In genomic region chr10:79184649-79185048, GRCh38 we compare ENCODE assay signal across 13 cellular contexts.
DNase-seq lines count a peak whose midpoint lies in the region; ATAC-seq, FAIRE-seq and TF ChIP-seq lines count a peak whose summit lies in the region.
"Had no signal": no experiment of that assay in that cellular context is flagged by ENCODE, and none has a peak within 500 bp of the region (broad histone marks: within the 10 kb centered on the region; RNA-seq: fewer than 3 reads in every experiment).

No MANE protein-coding gene starts in this region.

- peaks cover 57% of the 10 kb centered on the region for H3K4me1 Mint-ChIP-seq in glutamatergic neuron (ENCODE audit: low read depth, unreplicated experiment)
- peaks cover 0 to 4% (median 2%) of the 10 kb centered on the region in 4 donors for H3K4me1 Mint-ChIP-seq in CD4-positive, alpha-beta memory T cell

- H3K27me3 ChIP-seq in BLaER1, result no peaks in the 10 kb centered on the region
- no peaks in the 10 kb centered on the region for H3K27me3 ChIP-seq in Panc1 (ENCODE audit: control insufficient read depth, insufficient read depth, low read length)
- no peaks in the 10 kb centered on the region for H3K27me3 ChIP-seq in pancreas
- H3K27me3 ChIP-seq in CD4-positive, alpha-beta memory T cell (ENCODE audit: insufficient read depth, low read length), result no peaks in the 10 kb centered on the region

- H3K36me3 ChIP-seq in BLaER1, result peaks cover 77% of the 10 kb centered on the region
- H3K36me3 ChIP-seq in Panc1 (ENCODE audit: control insufficient read depth, insufficient read depth, low read length), result no peaks in the 10 kb centered on the region
- no peaks in the 10 kb centered on the region for H3K36me3 ChIP-seq in pancreas
- no peaks in the 10 kb centered on the region for H3K36me3 ChIP-seq in CD4-positive, alpha-beta memory T cell (ENCODE audit: insufficient read depth, low read length)

- H3K4me3 ChIP-seq in BLaER1, result no peak overlapping the region
- no peak overlapping the region for H3K4me3 ChIP-seq in Panc1 (ENCODE audit: low read depth in 2 of 2, low read length in 2 of 2)
- no peak overlapping the region for H3K4me3 ChIP-seq in pancreas
- no peak overlapping the region for H3K4me3 ChIP-seq in CD4-positive, alpha-beta memory T cell (ENCODE audit: low read length in 2 of 2)
- H3K4me3 ChIP-seq: psoas muscle had no signal

- peaks cover 14% of the 10 kb centered on the region for H3K27me3 Mint-ChIP-seq in glutamatergic neuron (ENCODE audit: unreplicated experiment)
- no peaks in the 10 kb centered on the region for H3K27me3 Mint-ChIP-seq in CD4-positive, alpha-beta memory T cell

- H4K20me1 ChIP-seq in BLaER1, result peaks cover 100% of the 10 kb centered on the region

- 70 to 77% methylated on average over 6 of the region's 6 CpGs for WGBS in pancreas, 2 donors

- no peak for DNase-seq in Panc1 (ENCODE audit: low read depth, low spot score)
- DNase-seq in glutamatergic neuron, result no peak
- DNase-seq in pancreas, result no peak
- DNase-seq in CD1c-positive myeloid dendritic cell (ENCODE audit: extremely low spot score), result no peak
- no peak for DNase-seq in GM19238 (ENCODE audit: insufficient read length, low spot score)
- DNase-seq in sciatic nerve (ENCODE audit: low spot score), result no peak
- no peak for DNase-seq in CD4-positive, alpha-beta memory T cell
- DNase-seq: activated CD4-positive, alpha-beta T cell treated with anti-CD3 and anti-CD28 coated beads for 1 hour; NCI-H526; psoas muscle had no signal

- peak overlapping the region; percentile 98 for H3K4me2 ChIP-seq in BLaER1

- H3K9ac ChIP-seq in BLaER1, result no peak overlapping the region

- in situ Hi-C loops in Panc1 (cut with HindIII; ENCODE audit: low pct_unique_long_range_greater_than_20kb, low sequenced_read_pairs), result no loop called here

- FAIRE-seq in pancreas (lab: Jason Lieb, UNC), result no peak
- FAIRE-seq: bronchial epithelial cell had no signal

- no peak overlapping the region for H3K27ac ChIP-seq in BLaER1
- H3K27ac ChIP-seq in Panc1 (ENCODE audit: low read length), result peak overlapping the region; percentile 2; the same call in 1 of the 2 replicates
- peak overlapping the region; percentile 41 to 68 (median 60) for H3K27ac ChIP-seq in pancreas
- no peak overlapping the region for H3K27ac ChIP-seq in CD4-positive, alpha-beta memory T cell (ENCODE audit: low read depth, low read length)
- H3K27ac ChIP-seq: psoas muscle had no signal

- no peaks in the 10 kb centered on the region for H3K36me3 Mint-ChIP-seq in glutamatergic neuron (ENCODE audit: unreplicated experiment)
- H3K36me3 Mint-ChIP-seq in CD4-positive, alpha-beta memory T cell, result peaks cover 3 to 5% of the 10 kb centered on the region in 2 donors

- TF ChIP-seq CTCF in Panc1 (IDR thresholded peaks at IDR 0.05) (no peak), glutamatergic neuron (IDR thresholded peaks at IDR 0.05; ENCODE audit: partially characterized antibody, unreplicated experiment) (no peak), pancreas (IDR thresholded peaks at IDR 0.05) (no peak)

- no TSS peak for BruUV-seq in Panc1 (replicated peaks; lab: Mats Ljungman, UMichigan)

- CTCF ChIA-PET in Panc1 (lab: Charles Lee), result interaction anchor here (0.7 kb wide), 1 partner anchor 80 kb away, joined by 3 read pairs; no protein-coding TSS in a partner anchor
- CTCF ChIA-PET in CD4-positive, alpha-beta memory T cell (lab: Charles Lee; ENCODE audit: partially characterized antibody), result interaction anchor here (1.1 kb wide), 1 partner anchor 11 kb away, joined by 3 read pairs; no protein-coding TSS in a partner anchor

- peak overlapping the region; percentile 69 for H3K27ac Mint-ChIP-seq in glutamatergic neuron (ENCODE audit: unreplicated experiment)
- H3K27ac Mint-ChIP-seq in CD4-positive, alpha-beta memory T cell, result peak overlapping the region in 1 of 7 donors; percentile 52
- H3K27ac Mint-ChIP-seq: activated T-helper 1 cell treated with anti-CD3 and anti-CD28 coated beads, Interleukin-12 subunit alpha, Interleukin-12 subunit beta, Interleukin-2, Interleukin-4 antibody, amounts not matched to agents 30 ng/mL and 10 ng/mL and 1 ng/mL, durations not matched to agents 14 hours and 24 hours and 36 hours had no signal

- H3K9me3 Mint-ChIP-seq in glutamatergic neuron (ENCODE audit: unreplicated experiment), result peaks cover 24% of the 10 kb centered on the region
- no peaks in the 10 kb centered on the region for H3K9me3 Mint-ChIP-seq in CD4-positive, alpha-beta memory T cell
- H3K9me3 Mint-ChIP-seq: activated T-helper 1 cell treated with anti-CD3 and anti-CD28 coated beads, Interleukin-12 subunit alpha, Interleukin-12 subunit beta, Interleukin-2, Interleukin-4 antibody, amounts not matched to agents 30 ng/mL and 10 ng/mL and 1 ng/mL, durations not matched to agents 14 hours and 24 hours and 36 hours had no signal

- no peak overlapping the region for H3K4me3 Mint-ChIP-seq in glutamatergic neuron (ENCODE audit: unreplicated experiment)
- no peak overlapping the region for H3K4me3 Mint-ChIP-seq in CD4-positive, alpha-beta memory T cell
- H3K4me3 Mint-ChIP-seq: activated T-helper 1 cell treated with anti-CD3 and anti-CD28 coated beads, Interleukin-12 subunit alpha, Interleukin-12 subunit beta, Interleukin-2, Interleukin-4 antibody, amounts not matched to agents 30 ng/mL and 10 ng/mL and 1 ng/mL, durations not matched to agents 14 hours and 24 hours and 36 hours had no signal

- POLR2A ChIA-PET in Panc1 (lab: Charles Lee), result no interaction called here
- POLR2A ChIA-PET in CD4-positive, alpha-beta memory T cell (lab: Charles Lee; ENCODE audit: partially characterized antibody), result no interaction called here

- intact Hi-C loops in Panc1 (cut with micrococcal nuclease; ENCODE audit: unreplicated experiment), result no loop called here
- intact Hi-C loops in pancreas (cut with DNase I), result loop anchor here in 1 of 3 donors (10.0 kb wide), 1 partner anchor 110 kb away; no protein-coding TSS in a partner anchor
- intact Hi-C loops in sciatic nerve (cut with DNase I), result loop anchor here (10.0 kb wide), 1 partner anchor 210 kb away; no protein-coding TSS in a partner anchor
- intact Hi-C loops in CD4-positive, alpha-beta memory T cell (cut with micrococcal nuclease), result no loop called here

- no peaks in the 10 kb centered on the region for H3K9me3 ChIP-seq in BLaER1
- no peaks in the 10 kb centered on the region for H3K9me3 ChIP-seq in Panc1 (ENCODE audit: control insufficient read depth, insufficient read depth, low read depth, low read length)
- no peaks in the 10 kb centered on the region for H3K9me3 ChIP-seq in pancreas
- H3K9me3 ChIP-seq in CD4-positive, alpha-beta memory T cell (ENCODE audit: control insufficient read depth in 1 of 2, low read length in 2 of 2), result no peaks in the 10 kb centered on the region
- H3K9me3 ChIP-seq: psoas muscle had no signal

- ATAC-seq in Panc1 (no peak), pancreas (no peak), sciatic nerve (no peak)

- H3K4me1 ChIP-seq in BLaER1 (peaks cover 99% of the 10 kb centered on the region), Panc1 (ENCODE audit: control insufficient read depth, insufficient read depth, low read length) (peaks cover 47% of the 10 kb centered on the region), pancreas (peaks cover 37 to 71% (median 46%) of the 10 kb centered on the region in 3 donors)
- H3K4me1 ChIP-seq in CD4-positive, alpha-beta memory T cell (ENCODE audit: insufficient read depth, low read length), result no peaks in the 10 kb centered on the region

Comparison
In these comparisons a context has a peak if more than half of its experiments do, and no peak if none do; other contexts are left out.
1. H3K27ac ChIP-seq: peak in Panc1 (single experiment) and pancreas (4 of 4); none in BLaER1 (single experiment) and CD4-positive, alpha-beta memory T cell (single experiment).